In the genomic region with DNA sequence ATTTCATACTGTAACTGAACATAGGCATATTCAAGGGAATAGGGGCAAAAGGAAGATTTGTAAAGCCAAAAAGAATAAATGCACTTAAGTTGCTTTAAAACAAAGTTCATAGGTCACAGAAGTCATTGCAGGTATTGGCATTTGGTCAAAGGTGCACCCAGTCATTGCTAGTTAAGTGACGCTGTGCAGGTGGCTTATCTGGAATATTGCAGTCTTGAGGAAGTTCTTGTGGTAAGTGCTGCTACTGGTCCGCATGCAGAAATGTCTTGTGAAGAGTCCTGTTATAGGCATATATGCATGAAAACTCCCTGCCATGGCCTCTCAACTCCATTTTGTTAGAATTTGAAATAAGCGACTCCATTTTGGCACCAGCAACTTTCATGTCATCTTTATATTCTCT, we compare ENCODE assay signal across 22 cellular contexts.
"Had no signal": no experiment of that assay in that cellular context is flagged by ENCODE, and none has a peak within 500 bp of the region (broad histone marks: within the 10 kb centered on the region; RNA-seq: fewer than 3 reads in every experiment).

No MANE protein-coding gene starts in this region.

- H3K9me3 ChIP-seq: SJSA1 had no signal

- H3K27ac ChIP-seq: KMS-11, SJSA1, SK-N-MC had no signal

- H3K4me2 ChIP-seq: KMS-11 had no signal

- H3K4me3 ChIP-seq: K562, SJSA1, SK-N-MC had no signal

- DNase-seq: MV-4-11, NCI-H1048, NCI-H1105, NCI-H1417 treated with DMSO at 0.1 percent for 48 hours, NCI-H146, NCI-H1694 treated with DMSO at 0.1 percent for 48 hours, NCI-H1930, NCI-H2081, NCI-H2107, NCI-H2227 treated with DMSO at 0.1 percent for 48 hours, NCI-H524, NCI-H526 treated with DMSO at 0.1 percent for 48 hours, NCI-H774, Right ventricle myocardium superior, RPMI8226, SIG-M5 had no signal

- H3K27me3 ChIP-seq: SJSA1 had no signal

- H3K4me1 ChIP-seq: SJSA1 had no signal

- ATAC-seq: K562 had no signal

- FAIRE-seq: HTR-8/SVneo, K562, RCC 7860 had no signal

- H3K36me3 ChIP-seq: SJSA1 had no signal

- H3K9ac ChIP-seq: KMS-11 had no signal
